ENCODE assay signal across 12 cellular contexts in genomic region chr1:9376886-9377333, GRCh38.
DNase-seq lines count a peak whose midpoint lies in the region; ATAC-seq and TF ChIP-seq lines count a peak whose summit lies in the region.
"Had no signal": no experiment of that assay in that cellular context is flagged by ENCODE, and none has a peak within 500 bp of the region (broad histone marks: within the 10 kb centered on the region; RNA-seq: fewer than 3 reads in every experiment).

No MANE protein-coding gene starts in this region.

- no peaks in the 10 kb centered on the region for H3K27me3 ChIP-seq in breast epithelium
- H3K27me3 ChIP-seq in A673 (replicated peaks; ENCODE audit: insufficient read depth, low read depth, low read length, poor library complexity), result no peaks in the 10 kb centered on the region

- no TSS peak for BruUV-seq in A673 (replicated peaks; lab: Mats Ljungman, UMichigan)

- POLR2A ChIA-PET in A673 (lab: Charles Lee; ENCODE audit: low non-redundant PET), result no interaction called here
- POLR2A ChIA-PET in activated CD4-positive, alpha-beta T cell treated with anti-CD3 and anti-CD28 coated beads for 36 hours (lab: Charles Lee), result interaction anchor here (0.6 kb wide), 1 partner anchor 86 kb away, joined by 5 read pairs; no protein-coding TSS in a partner anchor

- H3K4me1 ChIP-seq in breast epithelium (no peaks in the 10 kb centered on the region), A673 (ENCODE audit: insufficient read depth, low read length, poor library complexity, severe bottlenecking) (no peaks in the 10 kb centered on the region)

- no peak overlapping the region for H3K27ac Mint-ChIP-seq in activated CD4-positive, alpha-beta T cell treated with anti-CD3 and anti-CD28 coated beads for 36 hours
- H3K27ac Mint-ChIP-seq: stimulated activated naive CD8-positive, alpha-beta T cell treated with anti-CD3 and anti-CD28 coated beads, Interleukin-15, Interleukin-2, amounts not matched to agents 100 ng/mL and 50 ng/mL, for 24 hours had no signal

- H3K9me3 ChIP-seq in breast epithelium (no peaks in the 10 kb centered on the region), A673 (ENCODE audit: low read depth, low read length, poor library complexity, severe bottlenecking) (no peaks in the 10 kb centered on the region)

- H3K4me1 Mint-ChIP-seq in activated CD4-positive, alpha-beta T cell treated with anti-CD3 and anti-CD28 coated beads for 36 hours, result no peaks in the 10 kb centered on the region

- H3K36me3 ChIP-seq in breast epithelium (no peaks in the 10 kb centered on the region), A673 (ENCODE audit: insufficient read depth, low read length, poor library complexity, severe bottlenecking) (no peaks in the 10 kb centered on the region)

- TF ChIP-seq CTCF in AG09309 (IDR thresholded peaks at IDR 0.05; ENCODE audit: control insufficient read depth, insufficient read depth, low read depth, low read length, missing control alignments), result no peak
- TF ChIP-seq CTCF in breast epithelium (IDR thresholded peaks at IDR 0.05), result no peak
- no peak for TF ChIP-seq CTCF in A673 (conservative IDR thresholded peaks at IDR 0.05; ENCODE audit: low read depth, low read length)

- H3K4me3 ChIP-seq in AG09309 (ENCODE audit: control insufficient read depth, low read depth, low read length) (no peak overlapping the region), breast epithelium (no peak overlapping the region), A673 (ENCODE audit: low read depth, low read length, poor library complexity, severe bottlenecking) (no peak overlapping the region)

- TF ChIP-seq POLR2A in breast epithelium (IDR thresholded peaks at IDR 0.05), result no peak

- no peak for ATAC-seq in activated CD4-positive, alpha-beta T cell treated with anti-CD3 and anti-CD28 coated beads for 36 hours
- ATAC-seq in HG03378 (IDR thresholded peaks at IDR 0.05; ENCODE audit: unreplicated experiment), result no peak

- no peaks in the 10 kb centered on the region for H3K36me3 Mint-ChIP-seq in activated CD4-positive, alpha-beta T cell treated with anti-CD3 and anti-CD28 coated beads for 36 hours (ENCODE audit: low read depth)

- DNase-seq in AG09309 (ENCODE audit: low read depth) (peak; percentile 3), breast epithelium (ENCODE audit: low spot score in 2 of 2) (no peak), iris pigment epithelial cell (ENCODE audit: low read depth) (peak; percentile 50), renal cortical epithelial cell (ENCODE audit: low read depth) (peak; percentile 33), A673 (ENCODE audit: low spot score) (no peak), ecto neural progenitor cell (ENCODE audit: low spot score) (no peak)
- no peak for DNase-seq in activated CD4-positive, alpha-beta T cell treated with anti-CD3 and anti-CD28 coated beads for 36 hours
- DNase-seq: AML-193, NCI-H1105 treated with DMSO at 0.1 percent for 48 hours had no signal

- H3K4me3 Mint-ChIP-seq in activated CD4-positive, alpha-beta T cell treated with anti-CD3 and anti-CD28 coated beads for 36 hours, result no peak overlapping the region
- H3K4me3 Mint-ChIP-seq: stimulated activated naive CD8-positive, alpha-beta T cell treated with anti-CD3 and anti-CD28 coated beads, Interleukin-15, Interleukin-2, amounts not matched to agents 100 ng/mL and 50 ng/mL, for 24 hours had no signal

- H3K9me3 Mint-ChIP-seq in activated CD4-positive, alpha-beta T cell treated with anti-CD3 and anti-CD28 coated beads for 36 hours (ENCODE audit: low read depth), result no peaks in the 10 kb centered on the region
- H3K9me3 Mint-ChIP-seq: stimulated activated naive CD8-positive, alpha-beta T cell treated with anti-CD3 and anti-CD28 coated beads, Interleukin-15, Interleukin-2, amounts not matched to agents 100 ng/mL and 50 ng/mL, for 24 hours had no signal

- intact Hi-C loops in breast epithelium (cut with DNase I; ENCODE audit: low total_unique reads), result no loop called here
- intact Hi-C loops in A673 (cut with micrococcal nuclease; ENCODE audit: unreplicated experiment), result no loop called here
- intact Hi-C loops in activated CD4-positive, alpha-beta T cell treated with anti-CD3 and anti-CD28 coated beads for 36 hours (cut with DNase I, micrococcal nuclease), result no loop called here

- no peaks in the 10 kb centered on the region for H3K27me3 Mint-ChIP-seq in activated CD4-positive, alpha-beta T cell treated with anti-CD3 and anti-CD28 coated beads for 36 hours
- H3K27me3 Mint-ChIP-seq: stimulated activated naive CD8-positive, alpha-beta T cell treated with anti-CD3 and anti-CD28 coated beads, Interleukin-15, Interleukin-2, amounts not matched to agents 100 ng/mL and 50 ng/mL, for 24 hours had no signal

- CTCF ChIA-PET in A673 (lab: Charles Lee), result no interaction called here
- CTCF ChIA-PET in activated CD4-positive, alpha-beta T cell treated with anti-CD3 and anti-CD28 coated beads for 36 hours (lab: Charles Lee), result no interaction called here

- H3K27ac ChIP-seq in breast epithelium (peak overlapping the region; percentile 64 to 79), A673 (ENCODE audit: low read depth, low read length, poor library complexity, severe bottlenecking) (no peak overlapping the region)
- H3K27ac ChIP-seq: epithelial cell of prostate had no signal

Comparison
In these comparisons a context has a peak if more than half of its experiments do, and no peak if none do; other contexts are left out.
1. DNase-seq: peak in AG09309 (single experiment), iris pigment epithelial cell (single experiment) and renal cortical epithelial cell (single experiment); none in breast epithelium (0 of 2), A673 (single experiment), activated CD4-positive, alpha-beta T cell treated with anti-CD3 and anti-CD28 coated beads for 36 hours (single experiment) and ecto neural progenitor cell (single experiment).